ENCODE assay signal across 28 cellular contexts in genomic region chr16:73385701-73386100, GRCh38.
"Had no signal": no experiment of that assay in that cellular context is flagged by ENCODE, and none has a peak within 500 bp of the region (broad histone marks: within the 10 kb centered on the region; RNA-seq: fewer than 3 reads in every experiment).

No MANE protein-coding gene starts in this region.

- H3K27me3 ChIP-seq: pancreas, tibial artery, upper lobe of right lung had no signal

- H3K4me3 Mint-ChIP-seq: immature natural killer cell; naive thymus-derived CD4-positive, alpha-beta T cell; natural killer cell treated with Interleukin-12 subunit alpha and Interleukin-12 subunit beta and Interleukin-15 and Interleukin-18, amount 100 ng/mL, for 72 hours; stimulated activated effector memory CD8-positive, alpha-beta T cell treated with anti-CD3 and anti-CD28 coated beads, Interleukin-12 subunit alpha, Interleukin-12 subunit beta, amount 100 ng/mL, for 72 hours; stimulated activated naive CD8-positive, alpha-beta T cell treated with anti-CD3 and anti-CD28 coated beads, Interleukin-15, Interleukin-2, amounts not matched to agents 100 ng/mL and 50 ng/mL, for 24 hours had no signal

- H3K36me3 ChIP-seq: left ventricle myocardium inferior, pancreas, prostate gland, suprapubic skin, thoracic aorta, tibial artery, upper lobe of right lung had no signal

- H3K4me1 Mint-ChIP-seq: immature natural killer cell; naive thymus-derived CD4-positive, alpha-beta T cell; stimulated activated effector memory CD8-positive, alpha-beta T cell treated with anti-CD3 and anti-CD28 coated beads, Interleukin-12 subunit alpha, Interleukin-12 subunit beta, amount 100 ng/mL, for 72 hours had no signal

- H3K9me3 ChIP-seq: left ventricle myocardium inferior, mucosa of descending colon, pancreas, prostate gland, suprapubic skin, thoracic aorta, tibial artery, upper lobe of right lung had no signal

- H3K4me3 ChIP-seq: left ventricle myocardium inferior, lung, mucosa of descending colon, pancreas, prostate gland, skin epidermis, suprapubic skin, thoracic aorta, tibial artery, upper lobe of right lung had no signal

- H3K27ac Mint-ChIP-seq: immature natural killer cell; naive thymus-derived CD4-positive, alpha-beta T cell; natural killer cell treated with Interleukin-12 subunit alpha and Interleukin-12 subunit beta and Interleukin-15 and Interleukin-18, amount 100 ng/mL, for 72 hours; stimulated activated effector memory CD8-positive, alpha-beta T cell treated with anti-CD3 and anti-CD28 coated beads, Interleukin-12 subunit alpha, Interleukin-12 subunit beta, amount 100 ng/mL, for 72 hours; stimulated activated naive CD8-positive, alpha-beta T cell treated with anti-CD3 and anti-CD28 coated beads, Interleukin-15, Interleukin-2, amounts not matched to agents 100 ng/mL and 50 ng/mL, for 24 hours had no signal

- H3K36me3 Mint-ChIP-seq: immature natural killer cell; naive thymus-derived CD4-positive, alpha-beta T cell; natural killer cell treated with Interleukin-12 subunit alpha and Interleukin-12 subunit beta and Interleukin-15 and Interleukin-18, amount 100 ng/mL, for 72 hours; stimulated activated effector memory CD8-positive, alpha-beta T cell treated with anti-CD3 and anti-CD28 coated beads, Interleukin-12 subunit alpha, Interleukin-12 subunit beta, amount 100 ng/mL, for 72 hours had no signal

- ATAC-seq: mucosa of descending colon; naive thymus-derived CD4-positive, alpha-beta T cell; pancreas; right cardiac atrium; sciatic nerve; stimulated activated effector memory CD8-positive, alpha-beta T cell treated with anti-CD3 and anti-CD28 coated beads, Interleukin-12 subunit alpha, Interleukin-12 subunit beta, amount 100 ng/mL, for 72 hours; upper lobe of right lung had no signal

- H3K27ac ChIP-seq: left ventricle myocardium inferior, pancreas, prostate gland, skin epidermis, suprapubic skin, thoracic aorta, tibial artery, upper lobe of right lung had no signal

- H3K27me3 Mint-ChIP-seq: stimulated activated naive CD8-positive, alpha-beta T cell treated with anti-CD3 and anti-CD28 coated beads, Interleukin-15, Interleukin-2, amounts not matched to agents 100 ng/mL and 50 ng/mL, for 24 hours had no signal

- DNase-seq: hypothalamus; immature natural killer cell; kidney; left ventricle myocardium inferior; midbrain; mucosa of descending colon; naive thymus-derived CD4-positive, alpha-beta T cell; nucleus accumbens; pancreas; retina; right cardiac atrium; stimulated activated CD4-positive, alpha-beta T cell treated with anti-CD3 and anti-CD28 coated beads, Interleukin-12 subunit alpha, Interleukin-12 subunit beta, amount 100 ng/mL, for 4 hours; stimulated activated CD4-positive, alpha-beta T cell treated with anti-CD3 and anti-CD28 coated beads, Interleukin-15, amount 100 ng/mL, for 24 hours; stimulated activated CD4-positive, alpha-beta T cell treated with anti-CD3 and anti-CD28 coated beads, Interleukin-2, amount 100 ng/mL, for 24 hours; stimulated activated CD4-positive, alpha-beta T cell treated with anti-CD3 and anti-CD28 coated beads, Interleukin-4, amount 100 ng/mL, for 24 hours; stimulated activated naive CD4-positive, alpha-beta T cell; tibial artery; trophoblast cell; upper lobe of right lung had no signal

- H3K9me3 Mint-ChIP-seq: natural killer cell treated with Interleukin-12 subunit alpha and Interleukin-12 subunit beta and Interleukin-15 and Interleukin-18, amount 100 ng/mL, for 72 hours had no signal

- H3K4me1 ChIP-seq: left ventricle myocardium inferior, pancreas, prostate gland, suprapubic skin, upper lobe of right lung had no signal
